1 cellular context compared by ENCODE assay signal in genomic region chr11:66616379-66617147, GRCh38.
A peak's percentile ranks its signal among the peaks of the same experiment; 100 is the strongest.
TF ChIP-seq lines count a peak whose summit lies in the region.

Gene RBM14, plus strand, starts transcription at chr11:66616630. Its CDS starts 91 bp downstream, at chr11:66616721.

TF ChIP-seq in HepG2, 621 proteins besides CTCF, POLR2A, EP300 and RAD21 (continued from another document and continues in another):
- TF ChIP-seq THRA (CRISPR knock-in tag; IDR thresholded peaks at IDR 0.05; ENCODE audit: borderline replicate concordance) (peak; percentile 60; the same call in 1 of the 2 replicates), AGO2 (optimal IDR thresholded peaks at IDR 0.05; ENCODE audit: low read depth, low read length) (peak; percentile 98), HNRNPK (IDR thresholded peaks at IDR 0.05; ENCODE audit: low read depth, low read length, poor library complexity, severe bottlenecking) (no peak), ZNF317 (CRISPR knock-in tag; IDR thresholded peaks at IDR 0.05) (0 out of 2 replicates have a peak, but pooled peaks have one; percentile 3), NFATC3 (CRISPR knock-in tag; IDR thresholded peaks at IDR 0.05) (peak; percentile 73; the same call in 1 of the 2 replicates), ZNF746 (CRISPR knock-in tag; IDR thresholded peaks at IDR 0.05) (0 out of 2 replicates have a peak, but pooled peaks have one; percentile 55), DR1 (CRISPR knock-in tag; IDR thresholded peaks at IDR 0.05) (peak; percentile 93), KLF11 (CRISPR knock-in tag; IDR thresholded peaks at IDR 0.05) (0 out of 2 replicates have a peak, but pooled peaks have one; percentile 39), MBNL3 (CRISPR knock-in tag; conservative IDR thresholded peaks at IDR 0.05) (no peak), JARID2 (CRISPR knock-in tag; IDR thresholded peaks at IDR 0.05; ENCODE audit: insufficient replicate concordance) (peak; percentile 2), PREB (CRISPR knock-in tag; IDR thresholded peaks at IDR 0.05) (peak; percentile 44; the same call in 1 of the 2 replicates), ZNF841 (CRISPR knock-in tag; IDR thresholded peaks at IDR 0.05; ENCODE audit: borderline replicate concordance) (no peak), PPARG (CRISPR knock-in tag; conservative IDR thresholded peaks at IDR 0.05) (no peak), ZNF567 (CRISPR knock-in tag; IDR thresholded peaks at IDR 0.05; ENCODE audit: borderline replicate concordance) (0 out of 2 replicates have a peak, but pooled peaks have one; percentile 63), IRF2 (CRISPR knock-in tag; IDR thresholded peaks at IDR 0.05) (peak; percentile 71), WIZ (CRISPR knock-in tag; IDR thresholded peaks at IDR 0.05) (peak; percentile 86), KMT2B (CRISPR knock-in tag; IDR thresholded peaks at IDR 0.05) (peak; percentile 70), ZFX (CRISPR knock-in tag; IDR thresholded peaks at IDR 0.05; ENCODE audit: low read depth) (peak; percentile 76; the same call in 1 of the 2 replicates), HNF1B (CRISPR knock-in tag; IDR thresholded peaks at IDR 0.05) (no peak), ZNF207 (IDR thresholded peaks at IDR 0.05; ENCODE audit: borderline replicate concordance) (no peak), ZXDC (CRISPR knock-in tag; IDR thresholded peaks at IDR 0.05) (peak; percentile 77), PBX2 (CRISPR knock-in tag; IDR thresholded peaks at IDR 0.05) (peak; percentile 53), HOXA3 (CRISPR knock-in tag; IDR thresholded peaks at IDR 0.05) (peak; percentile 69), ZNF790 (CRISPR knock-in tag; IDR thresholded peaks at IDR 0.05; ENCODE audit: borderline replicate concordance) (no peak; the same call in 1 of the 2 replicates), ZNF75D (CRISPR knock-in tag; IDR thresholded peaks at IDR 0.05; ENCODE audit: borderline replicate concordance) (no peak; the same call in 1 of the 2 replicates), ZNF3 (CRISPR knock-in tag; IDR thresholded peaks at IDR 0.05) (no peak), RFXAP (CRISPR knock-in tag; IDR thresholded peaks at IDR 0.05; ENCODE audit: borderline replicate concordance) (peak; percentile 93), ZBTB8A (CRISPR knock-in tag; IDR thresholded peaks at IDR 0.05; ENCODE audit: borderline replicate concordance, low read depth) (peak; percentile 57; the same call in 1 of the 2 replicates), MXI1 (IDR thresholded peaks at IDR 0.05; ENCODE audit: borderline replicate concordance, low read depth, low read length) (peak; percentile 65; the same call in 1 of the 3 replicates), FOXM1 (CRISPR knock-in tag; IDR thresholded peaks at IDR 0.05) (no peak), ZNF430 (CRISPR knock-in tag; IDR thresholded peaks at IDR 0.05) (0 out of 2 replicates have a peak, but pooled peaks have one; percentile 40), ZNF275 (CRISPR knock-in tag; IDR thresholded peaks at IDR 0.05; ENCODE audit: borderline replicate concordance) (peak; percentile 67; the same call in 1 of the 2 replicates), ZNF30 (CRISPR knock-in tag; IDR thresholded peaks at IDR 0.05) (no peak), THAP7 (CRISPR knock-in tag; IDR thresholded peaks at IDR 0.05) (0 out of 2 replicates have a peak, but pooled peaks have one; percentile 72), KDM4B (CRISPR knock-in tag; IDR thresholded peaks at IDR 0.05) (no peak), GLMP (CRISPR knock-in tag; IDR thresholded peaks at IDR 0.05; ENCODE audit: borderline replicate concordance) (no peak), KAT2B (IDR thresholded peaks at IDR 0.05; ENCODE audit: borderline replicate concordance, low read depth, low read length) (no peak), ZMYM2 (CRISPR knock-in tag; IDR thresholded peaks at IDR 0.05) (0 out of 2 replicates have a peak, but pooled peaks have one; percentile 8), ZNF329 (CRISPR knock-in tag; IDR thresholded peaks at IDR 0.05; ENCODE audit: low read depth) (0 out of 2 replicates have a peak, but pooled peaks have one; percentile 2), POLR2AphosphoS2 (IDR thresholded peaks at IDR 0.05; ENCODE audit: low read depth, low read length) (peak; percentile 93), NFYC (CRISPR knock-in tag; IDR thresholded peaks at IDR 0.05) (peak; percentile 99), POGK (CRISPR knock-in tag; conservative IDR thresholded peaks at IDR 0.05) (peak; percentile 67), ZNF280B (CRISPR knock-in tag; IDR thresholded peaks at IDR 0.05; ENCODE audit: borderline replicate concordance) (no peak), ZNF557 (CRISPR knock-in tag; IDR thresholded peaks at IDR 0.05) (no peak), ZBTB7A (CRISPR knock-in tag; IDR thresholded peaks at IDR 0.05) (no peak), ZFP90 (CRISPR knock-in tag; IDR thresholded peaks at IDR 0.05; ENCODE audit: borderline replicate concordance) (peak; percentile 50; the same call in 1 of the 2 replicates), CREM (IDR thresholded peaks at IDR 0.05) (no peak; the same call in none of the 2 replicates), CREM (CRISPR knock-in tag; IDR thresholded peaks at IDR 0.05) (no peak), ZNF547 (CRISPR knock-in tag; IDR thresholded peaks at IDR 0.05) (no peak; the same call in 1 of the 2 replicates), DMTF1 (CRISPR knock-in tag; IDR thresholded peaks at IDR 0.05) (0 out of 2 replicates have a peak, but pooled peaks have one; percentile 24)
